In genomic region chr9:124513374-124513994, GRCh38 we compare ENCODE assay signal across 1 cellular context.
TF ChIP-seq lines count a peak whose summit lies in the region.

No MANE protein-coding gene starts in this region.

TF ChIP-seq in GM23338, 12 proteins besides CTCF, POLR2A, EP300 and RAD21 (continued from another document):
- TF ChIP-seq, protein P1, sequence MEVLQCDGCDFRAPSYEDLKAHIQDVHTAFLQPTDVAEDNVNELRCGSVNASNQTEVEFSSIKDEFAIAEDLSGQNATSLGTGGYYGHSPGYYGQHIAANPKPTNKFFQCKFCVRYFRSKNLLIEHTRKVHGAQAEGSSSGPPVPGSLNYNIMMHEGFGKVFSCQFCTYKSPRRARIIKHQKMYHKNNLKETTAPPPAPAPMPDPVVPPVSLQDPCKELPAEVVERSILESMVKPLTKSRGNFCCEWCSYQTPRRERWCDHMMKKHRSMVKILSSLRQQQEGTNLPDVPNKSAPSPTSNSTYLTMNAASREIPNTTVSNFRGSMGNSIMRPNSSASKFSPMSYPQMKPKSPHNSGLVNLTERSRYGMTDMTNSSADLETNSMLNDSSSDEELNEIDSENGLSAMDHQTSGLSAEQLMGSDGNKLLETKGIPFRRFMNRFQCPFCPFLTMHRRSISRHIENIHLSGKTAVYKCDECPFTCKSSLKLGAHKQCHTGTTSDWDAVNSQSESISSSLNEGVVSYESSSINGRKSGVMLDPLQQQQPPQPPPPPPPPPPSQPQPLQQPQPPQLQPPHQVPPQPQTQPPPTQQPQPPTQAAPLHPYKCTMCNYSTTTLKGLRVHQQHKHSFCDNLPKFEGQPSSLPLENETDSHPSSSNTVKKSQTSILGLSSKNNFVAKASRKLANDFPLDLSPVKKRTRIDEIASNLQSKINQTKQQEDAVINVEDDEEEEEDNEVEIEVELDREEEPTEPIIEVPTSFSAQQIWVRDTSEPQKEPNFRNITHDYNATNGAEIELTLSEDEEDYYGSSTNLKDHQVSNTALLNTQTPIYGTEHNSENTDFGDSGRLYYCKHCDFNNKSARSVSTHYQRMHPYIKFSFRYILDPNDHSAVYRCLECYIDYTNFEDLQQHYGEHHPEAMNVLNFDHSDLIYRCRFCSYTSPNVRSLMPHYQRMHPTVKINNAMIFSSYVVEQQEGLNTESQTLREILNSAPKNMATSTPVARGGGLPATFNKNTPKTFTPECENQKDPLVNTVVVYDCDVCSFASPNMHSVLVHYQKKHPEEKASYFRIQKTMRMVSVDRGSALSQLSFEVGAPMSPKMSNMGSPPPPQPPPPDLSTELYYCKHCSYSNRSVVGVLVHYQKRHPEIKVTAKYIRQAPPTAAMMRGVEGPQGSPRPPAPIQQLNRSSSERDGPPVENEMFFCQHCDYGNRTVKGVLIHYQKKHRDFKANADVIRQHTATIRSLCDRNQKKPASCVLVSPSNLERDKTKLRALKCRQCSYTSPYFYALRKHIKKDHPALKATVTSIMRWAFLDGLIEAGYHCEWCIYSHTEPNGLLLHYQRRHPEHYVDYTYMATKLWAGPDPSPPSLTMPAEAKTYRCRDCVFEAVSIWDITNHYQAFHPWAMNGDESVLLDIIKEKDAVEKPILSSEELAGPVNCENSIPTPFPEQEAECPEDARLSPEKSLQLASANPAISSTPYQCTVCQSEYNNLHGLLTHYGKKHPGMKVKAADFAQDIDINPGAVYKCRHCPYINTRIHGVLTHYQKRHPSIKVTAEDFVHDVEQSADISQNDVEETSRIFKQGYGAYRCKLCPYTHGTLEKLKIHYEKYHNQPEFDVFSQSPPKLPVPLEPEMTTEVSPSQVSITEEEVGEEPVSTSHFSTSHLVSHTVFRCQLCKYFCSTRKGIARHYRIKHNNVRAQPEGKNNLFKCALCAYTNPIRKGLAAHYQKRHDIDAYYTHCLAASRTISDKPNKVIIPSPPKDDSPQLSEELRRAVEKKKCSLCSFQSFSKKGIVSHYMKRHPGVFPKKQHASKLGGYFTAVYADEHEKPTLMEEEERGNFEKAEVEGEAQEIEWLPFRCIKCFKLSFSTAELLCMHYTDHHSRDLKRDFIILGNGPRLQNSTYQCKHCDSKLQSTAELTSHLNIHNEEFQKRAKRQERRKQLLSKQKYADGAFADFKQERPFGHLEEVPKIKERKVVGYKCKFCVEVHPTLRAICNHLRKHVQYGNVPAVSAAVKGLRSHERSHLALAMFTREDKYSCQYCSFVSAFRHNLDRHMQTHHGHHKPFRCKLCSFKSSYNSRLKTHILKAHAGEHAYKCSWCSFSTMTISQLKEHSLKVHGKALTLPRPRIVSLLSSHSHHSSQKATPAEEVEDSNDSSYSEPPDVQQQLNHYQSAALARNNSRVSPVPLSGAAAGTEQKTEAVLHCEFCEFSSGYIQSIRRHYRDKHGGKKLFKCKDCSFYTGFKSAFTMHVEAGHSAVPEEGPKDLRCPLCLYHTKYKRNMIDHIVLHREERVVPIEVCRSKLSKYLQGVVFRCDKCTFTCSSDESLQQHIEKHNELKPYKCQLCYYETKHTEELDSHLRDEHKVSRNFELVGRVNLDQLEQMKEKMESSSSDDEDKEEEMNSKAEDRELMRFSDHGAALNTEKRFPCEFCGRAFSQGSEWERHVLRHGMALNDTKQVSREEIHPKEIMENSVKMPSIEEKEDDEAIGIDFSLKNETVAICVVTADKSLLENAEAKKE (CRISPR knock-in tag; IDR thresholded peaks at IDR 0.05) = no peak
- TF ChIP-seq, protein P2, sequence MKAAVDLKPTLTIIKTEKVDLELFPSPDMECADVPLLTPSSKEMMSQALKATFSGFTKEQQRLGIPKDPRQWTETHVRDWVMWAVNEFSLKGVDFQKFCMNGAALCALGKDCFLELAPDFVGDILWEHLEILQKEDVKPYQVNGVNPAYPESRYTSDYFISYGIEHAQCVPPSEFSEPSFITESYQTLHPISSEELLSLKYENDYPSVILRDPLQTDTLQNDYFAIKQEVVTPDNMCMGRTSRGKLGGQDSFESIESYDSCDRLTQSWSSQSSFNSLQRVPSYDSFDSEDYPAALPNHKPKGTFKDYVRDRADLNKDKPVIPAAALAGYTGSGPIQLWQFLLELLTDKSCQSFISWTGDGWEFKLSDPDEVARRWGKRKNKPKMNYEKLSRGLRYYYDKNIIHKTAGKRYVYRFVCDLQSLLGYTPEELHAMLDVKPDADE (IDR thresholded peaks at IDR 0.05) = no peak
